Comparison of ENCODE assay signal across 11 cellular contexts in genomic region chr9:95116002-95116819, GRCh38.
DNase-seq lines count a peak whose midpoint lies in the region; ATAC-seq and TF ChIP-seq lines count a peak whose summit lies in the region.
"Had no signal": no experiment of that assay in that cellular context is flagged by ENCODE, and none has a peak within 500 bp of the region (broad histone marks: within the 10 kb centered on the region; RNA-seq: fewer than 3 reads in every experiment).

No MANE protein-coding gene starts in this region.

- no peaks in the 10 kb centered on the region for H3K9me3 Mint-ChIP-seq in activated T-helper 17 cell treated with anti-CD3 and anti-CD28 coated beads, Interleukin-2, amount 50 U/mL, for 72 hours
- H3K9me3 Mint-ChIP-seq: activated naive CD4-positive, alpha-beta T cell treated with anti-CD3 and anti-CD28 coated beads for 36 hours; IgD-negative memory B cell had no signal

- peaks cover 4% of the 10 kb centered on the region for H3K4me1 Mint-ChIP-seq in activated T-helper 17 cell treated with anti-CD3 and anti-CD28 coated beads, Interleukin-2, amount 50 U/mL, for 72 hours
- H3K4me1 Mint-ChIP-seq: IgD-negative memory B cell had no signal

- peak; percentile 40 for TF ChIP-seq RAD21 in Ishikawa (IDR thresholded peaks at IDR 0.05; ENCODE audit: low read depth)

- ATAC-seq in GM21528 (IDR thresholded peaks at IDR 0.05; ENCODE audit: low FRiP score, unreplicated experiment), result no peak
- no peak for ATAC-seq in activated T-helper 17 cell treated with anti-CD3 and anti-CD28 coated beads, Interleukin-2, amount 50 U/mL, for 72 hours (replicated peaks)

- no peak overlapping the region for H3K4me3 Mint-ChIP-seq in activated T-helper 17 cell treated with anti-CD3 and anti-CD28 coated beads, Interleukin-2, amount 50 U/mL, for 72 hours
- H3K4me3 Mint-ChIP-seq: activated naive CD4-positive, alpha-beta T cell treated with anti-CD3 and anti-CD28 coated beads for 36 hours; IgD-negative memory B cell had no signal

- H3K27ac Mint-ChIP-seq in activated T-helper 17 cell treated with anti-CD3 and anti-CD28 coated beads, Interleukin-2, amount 50 U/mL, for 72 hours, result no peak overlapping the region
- H3K27ac Mint-ChIP-seq: activated naive CD4-positive, alpha-beta T cell treated with anti-CD3 and anti-CD28 coated beads for 36 hours had no signal

- no peaks in the 10 kb centered on the region for H3K27me3 Mint-ChIP-seq in activated T-helper 17 cell treated with anti-CD3 and anti-CD28 coated beads, Interleukin-2, amount 50 U/mL, for 72 hours
- H3K27me3 Mint-ChIP-seq: IgD-negative memory B cell had no signal

- DNase-seq in coronary artery (ENCODE audit: low spot score) (no peak), lung microvascular endothelial cell (ENCODE audit: low read depth in 2 of 2) (peak; percentile 17 to 27), NCI-H446 treated with DMSO at 0.1 percent for 48 hours (lab: John Stamatoyannopoulos, UW) (no peak), A172 (ENCODE audit: low spot score) (no peak)
- DNase-seq: activated CD4-positive, CD25-positive, alpha-beta regulatory T cell; activated naive CD4-positive, alpha-beta T cell treated with anti-CD3 and anti-CD28 coated beads for 36 hours had no signal

- H3K36me3 Mint-ChIP-seq in activated T-helper 17 cell treated with anti-CD3 and anti-CD28 coated beads, Interleukin-2, amount 50 U/mL, for 72 hours (ENCODE audit: low read depth), result no peaks in the 10 kb centered on the region

- H3K27ac ChIP-seq in 22Rv1, result peak overlapping the region; percentile 54
- peak overlapping the region; percentile 26 to 76 for H3K27ac ChIP-seq in coronary artery

- peak; percentile 89 for TF ChIP-seq CTCF in 22Rv1 (IDR thresholded peaks at IDR 0.05)
- peak; percentile 17 for TF ChIP-seq CTCF in coronary artery (IDR thresholded peaks at IDR 0.05)

- no peak overlapping the region for H3K4me3 ChIP-seq in coronary artery

- TF ChIP-seq EP300 in Ishikawa (IDR thresholded peaks at IDR 0.05; ENCODE audit: borderline replicate concordance), result no peak

TF ChIP-seq in Ishikawa, 13 proteins besides CTCF, POLR2A, EP300 and RAD21:
- TF ChIP-seq CREB1 (IDR thresholded peaks at IDR 0.05; ENCODE audit: low read depth), result no peak
- no peak for TF ChIP-seq USF1 (IDR thresholded peaks at IDR 0.05)
- no peak for TF ChIP-seq FOXM1 (IDR thresholded peaks at IDR 0.05; ENCODE audit: borderline replicate concordance, low read depth)
- no peak for TF ChIP-seq TCF12 (IDR thresholded peaks at IDR 0.05; ENCODE audit: low read depth)
- no peak for TF ChIP-seq NFIC (IDR thresholded peaks at IDR 0.05)
- no peak for TF ChIP-seq CEBPB (IDR thresholded peaks at IDR 0.05)
- no peak for TF ChIP-seq YY1 (IDR thresholded peaks at IDR 0.05; ENCODE audit: low read depth)
- no peak for TF ChIP-seq TAF1 (IDR thresholded peaks at IDR 0.05; ENCODE audit: low read depth)
- TF ChIP-seq EGR1 (IDR thresholded peaks at IDR 0.05), result no peak
- TF ChIP-seq TEAD4 (IDR thresholded peaks at IDR 0.05), result no peak
- no peak for TF ChIP-seq REST (IDR thresholded peaks at IDR 0.05; ENCODE audit: low read depth)
- no peak for TF ChIP-seq ZBTB7A (IDR thresholded peaks at IDR 0.05; ENCODE audit: low read depth)
- TF ChIP-seq MAX (IDR thresholded peaks at IDR 0.05), result no peak

Comparison
In these comparisons a context has a peak if more than half of its experiments do, and no peak if none do; other contexts are left out.
1. DNase-seq: peak in lung microvascular endothelial cell (2 of 2); none in coronary artery (single experiment), NCI-H446 treated with DMSO at 0.1 percent for 48 hours (single experiment) and A172 (single experiment).